ENCODE assay signal across 8 cellular contexts in the genomic region with DNA sequence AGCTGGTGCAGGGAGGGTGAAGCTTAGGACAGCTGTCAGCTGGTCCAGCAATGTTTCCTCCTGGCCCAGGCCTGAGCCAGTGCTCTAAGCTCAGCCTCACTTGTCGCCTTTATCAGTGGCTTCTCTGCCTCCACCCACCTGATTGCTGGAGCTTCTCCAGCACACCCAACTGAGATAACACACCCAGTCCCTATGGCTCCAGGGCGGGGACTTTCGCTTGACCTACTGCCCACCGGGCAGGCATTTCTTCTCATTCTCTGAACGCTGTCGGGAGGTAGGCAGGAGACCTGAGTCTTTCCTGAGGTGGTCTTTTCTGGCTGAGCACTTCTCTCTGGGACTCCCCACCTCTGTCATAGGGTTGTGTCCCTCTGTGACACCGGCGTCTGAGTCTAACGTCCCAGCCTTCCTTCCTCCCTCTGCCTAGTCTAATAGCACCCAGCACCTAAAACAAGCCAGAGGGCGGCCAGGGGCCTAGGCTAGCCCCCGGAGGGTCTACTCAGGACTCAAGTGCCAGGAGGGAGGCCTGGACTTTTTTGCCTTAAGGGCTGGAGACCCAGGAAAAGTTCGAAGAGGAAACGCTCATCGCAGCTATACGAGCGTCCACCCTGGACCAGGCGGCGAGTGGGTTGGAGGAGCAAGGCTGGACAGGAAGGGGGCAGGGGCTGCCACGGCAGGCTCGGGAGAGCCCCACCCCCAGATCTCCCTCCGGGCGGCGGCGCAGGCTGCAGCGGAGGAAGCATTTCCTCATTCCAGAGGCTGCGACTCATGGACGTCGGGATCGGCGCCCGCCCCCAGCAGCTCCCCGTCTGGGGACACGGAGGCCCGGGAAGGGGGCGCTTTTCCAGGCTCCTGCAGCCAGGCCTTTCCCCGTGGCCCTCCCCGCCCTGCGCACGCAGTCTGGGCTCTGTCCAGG. TPM values are rescaled to one million over a fixed set of nuclear protein-coding genes. Genes with fewer than 3 reads are reported as not detected.
DNase-seq lines count a peak whose midpoint lies in the region; ATAC-seq and TF ChIP-seq lines count a peak whose summit lies in the region.

No MANE protein-coding gene starts in this region.

- peaks cover 6 to 32% (median 28%) of the 10 kb centered on the region in 4 donors for H3K4me1 ChIP-seq in tibial artery

- H3K27me3 ChIP-seq in tibial artery: no peaks in the 10 kb centered on the region

- in situ Hi-C loops in KBM-7 (cut with MboI; ENCODE audit: low pct_unique_long_range_greater_than_20kb, low sequenced_read_pairs): loop anchor here (25.0 kb wide), 1 partner anchor 630 kb away; no protein-coding TSS in a partner anchor

- TF ChIP-seq CTCF in WI38 (IDR thresholded peaks at IDR 0.05; ENCODE audit: low read depth, low read length): no peak
- TF ChIP-seq CTCF in tibial artery (IDR thresholded peaks at IDR 0.05): no peak

- H3K4me3 ChIP-seq in WI38 (ENCODE audit: low read depth, low read length) (peak overlapping the region; percentile 83), tibial artery (peak overlapping the region; percentile 92 to 98)

- ATAC-seq in GM21528 (IDR thresholded peaks at IDR 0.05; ENCODE audit: low FRiP score, unreplicated experiment): peak; percentile 11

- DNase-seq in Daoy (ENCODE audit: low read depth) (peak; percentile 94), KBM-7 (peak; percentile 61), erythroblast (lab: John Stamatoyannopoulos, UW) (peak; percentile 82 to 88), midbrain (lab: John Stamatoyannopoulos, UW) (peak; percentile 77), tibial artery (peak; percentile 85 to 94), NCI-H1436 (lab: John Stamatoyannopoulos, UW) (no peak)

- intact Hi-C loops in tibial artery (cut with DNase I; ENCODE audit: low total_unique reads): loop anchor here (1.0 to 10.0 kb wide), 2 partner anchors 31 to 953 kb away; partner anchors contain the start of genes CLUH, CTNS and SHPK

- no peak for TF ChIP-seq POLR2A in erythroblast (IDR thresholded peaks at IDR 0.05; ENCODE audit: low read length)

- H3K9me3 ChIP-seq in tibial artery: no peaks in the 10 kb centered on the region

- H3K27ac ChIP-seq in tibial artery: peak overlapping the region; percentile 86 to 89

- peaks cover 21 to 36% (median 26%) of the 10 kb centered on the region in 3 donors for H3K36me3 ChIP-seq in tibial artery

RNA-seq across cellular contexts. Expression of gene TAX1BP3, which starts 0.8 kb away (rescaled TPM):
- 172 and 205 TPM in 2 replicates for total RNA-seq in Daoy (2014; rRNA removed; shearing (Covaris generic))

RNA-seq across cellular contexts. Expression of gene EMC6, which starts 1.0 kb away (rescaled TPM):
- 16.3 and 23.1 TPM in 2 replicates for total RNA-seq in Daoy (2014; rRNA removed; shearing (Covaris generic))

RNA-seq across cellular contexts. Expression of gene P2RX5, which starts 28.3 kb away (rescaled TPM):
- 11.5 and 14.5 TPM in 2 replicates for total RNA-seq in Daoy (2014; rRNA removed; shearing (Covaris generic))

RNA-seq across cellular contexts. Expression of gene CTNS, which starts 31.1 kb away (rescaled TPM):
- 17.3 and 19.1 TPM in 2 replicates for total RNA-seq in Daoy (2014; rRNA removed; shearing (Covaris generic))

RNA-seq across cellular contexts. Expression of gene SHPK, which starts 31.6 kb away (rescaled TPM):
- 18.1 and 19.5 TPM in 2 replicates for total RNA-seq in Daoy (2014; rRNA removed; shearing (Covaris generic))
